Comparison of ENCODE assay signal across 10 cellular contexts in the genomic region with DNA sequence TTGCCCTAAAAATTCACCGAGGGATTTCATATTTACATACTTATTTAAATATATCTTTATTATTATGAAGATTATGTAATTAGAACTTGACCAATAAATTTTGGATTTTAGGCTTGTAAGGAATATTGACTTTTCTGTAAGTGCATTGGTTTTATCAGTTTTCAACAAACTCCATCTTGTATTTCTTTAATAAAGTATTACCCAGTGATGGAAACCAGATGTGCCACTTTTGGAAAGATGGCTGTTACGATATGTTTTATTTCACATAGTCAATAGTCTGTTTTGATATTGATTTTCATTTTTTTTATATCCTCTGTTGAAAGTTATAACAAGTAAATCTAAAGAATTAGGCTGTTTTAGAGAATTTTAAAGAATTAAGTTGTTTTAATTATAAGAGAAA. TPM values are rescaled to one million over a fixed set of nuclear protein-coding genes. Genes with fewer than 3 reads are reported as not detected.
DNase-seq lines count a peak whose midpoint lies in the region; ATAC-seq, FAIRE-seq and TF ChIP-seq lines count a peak whose summit lies in the region.
"Had no signal": no experiment of that assay in that cellular context is flagged by ENCODE, and none has a peak within 500 bp of the region (broad histone marks: within the 10 kb centered on the region; RNA-seq: fewer than 3 reads in every experiment).

No MANE protein-coding gene starts in this region.

- intact Hi-C loops in natural killer cell (cut with micrococcal nuclease) (no loop called here), kidney (cut with DNase I) (no loop called here)

- no peak overlapping the region for H3K27ac Mint-ChIP-seq in natural killer cell
- no peak overlapping the region for H3K27ac Mint-ChIP-seq in natural killer cell treated with Interleukin-12 subunit alpha and Interleukin-12 subunit beta and Interleukin-15 and Interleukin-18, amount 100 ng/mL, for 72 hours
- H3K27ac Mint-ChIP-seq in activated CD8-positive, alpha-beta T cell treated with anti-CD3 and anti-CD28 coated beads, Interleukin-2, amount 10 ng/mL, durations not matched to agents 7 days and 5 days: no peak overlapping the region

- H3K27ac ChIP-seq in kidney (ENCODE audit: low read depth in 2 of 2, low read length in 2 of 2): no peak overlapping the region

- no peaks in the 10 kb centered on the region for H3K27me3 Mint-ChIP-seq in natural killer cell (ENCODE audit: low read depth in 2 of 2)
- H3K27me3 Mint-ChIP-seq in natural killer cell treated with Interleukin-12 subunit alpha and Interleukin-12 subunit beta and Interleukin-15 and Interleukin-18, amount 100 ng/mL, for 72 hours: peaks cover 0 to 4% of the 10 kb centered on the region in 2 donors
- H3K27me3 Mint-ChIP-seq in activated CD8-positive, alpha-beta T cell treated with anti-CD3 and anti-CD28 coated beads, Interleukin-2, amount 10 ng/mL, durations not matched to agents 7 days and 5 days (ENCODE audit: low read depth): no peaks in the 10 kb centered on the region

- CTCF ChIA-PET in activated CD8-positive, alpha-beta T cell treated with anti-CD3 and anti-CD28 coated beads, Interleukin-2, amount 10 ng/mL, durations not matched to agents 7 days and 5 days (lab: Charles Lee): interaction anchor here (6.0 kb wide), 1 partner anchor 32 kb away, joined by 45 read pairs; no protein-coding TSS in a partner anchor

- ATAC-seq in natural killer cell: no peak
- ATAC-seq in natural killer cell treated with Interleukin-12 subunit alpha and Interleukin-12 subunit beta and Interleukin-15 and Interleukin-18, amount 100 ng/mL, for 72 hours: no peak
- ATAC-seq in activated CD8-positive, alpha-beta T cell treated with anti-CD3 and anti-CD28 coated beads, Interleukin-2, amount 10 ng/mL, durations not matched to agents 7 days and 5 days: no peak

- H3K9ac ChIP-seq in kidney (ENCODE audit: low read length in 2 of 2): no peak overlapping the region

- H3K9me3 ChIP-seq in kidney (ENCODE audit: control insufficient read depth in 1 of 2, low read length in 2 of 2): no peaks in the 10 kb centered on the region

- H3K4me1 Mint-ChIP-seq in natural killer cell: peaks cover 18% of the 10 kb centered on the region in 2 donors
- peaks cover 16% of the 10 kb centered on the region in 2 donors for H3K4me1 Mint-ChIP-seq in natural killer cell treated with Interleukin-12 subunit alpha and Interleukin-12 subunit beta and Interleukin-15 and Interleukin-18, amount 100 ng/mL, for 72 hours (ENCODE audit: low read depth in 2 of 2)
- H3K4me1 Mint-ChIP-seq in activated CD8-positive, alpha-beta T cell treated with anti-CD3 and anti-CD28 coated beads, Interleukin-2, amount 10 ng/mL, durations not matched to agents 7 days and 5 days (ENCODE audit: low read depth): peaks cover 21% of the 10 kb centered on the region

- POLR2A ChIA-PET in activated CD8-positive, alpha-beta T cell treated with anti-CD3 and anti-CD28 coated beads, Interleukin-2, amount 10 ng/mL, durations not matched to agents 7 days and 5 days (lab: Charles Lee): interaction anchor here (1.4 kb wide), 1 partner anchor 209 kb away, joined by 5 read pairs; a partner anchor contains a TSS

- peak overlapping the region; percentile 12 to 95 for H3K4me3 ChIP-seq in kidney (ENCODE audit: low read length in 2 of 2)

- DNase-seq in natural killer cell: no peak
- no peak for DNase-seq in natural killer cell treated with Interleukin-12 subunit alpha and Interleukin-12 subunit beta and Interleukin-15 and Interleukin-18, amount 100 ng/mL, for 72 hours (ENCODE audit: low spot score)
- no peak for DNase-seq in activated CD8-positive, alpha-beta T cell treated with anti-CD3 and anti-CD28 coated beads, Interleukin-2, amount 10 ng/mL, durations not matched to agents 7 days and 5 days
- DNase-seq in kidney: no peak
- no peak for DNase-seq in NCI-H2081 treated with DMSO at 0.1 percent for 48 hours (lab: John Stamatoyannopoulos, UW)
- DNase-seq in cerebellar nuclear complex (lab: John Stamatoyannopoulos, UW): no peak
- DNase-seq in KBM-7: no peak
- no peak for DNase-seq in GM10266 (ENCODE audit: extremely low spot score)
- DNase-seq: DMS53, SHP77 treated with DMSO at 0.1 percent for 48 hours had no signal

- no peaks in the 10 kb centered on the region for H3K36me3 Mint-ChIP-seq in natural killer cell
- peaks cover 5% of the 10 kb centered on the region for H3K36me3 Mint-ChIP-seq in natural killer cell treated with Interleukin-12 subunit alpha and Interleukin-12 subunit beta and Interleukin-15 and Interleukin-18, amount 100 ng/mL, for 72 hours
- peaks cover 16% of the 10 kb centered on the region for H3K36me3 Mint-ChIP-seq in activated CD8-positive, alpha-beta T cell treated with anti-CD3 and anti-CD28 coated beads, Interleukin-2, amount 10 ng/mL, durations not matched to agents 7 days and 5 days (ENCODE audit: low read depth)

- H3K9me3 Mint-ChIP-seq in natural killer cell: peaks cover 0 to 4% of the 10 kb centered on the region in 2 donors
- no peaks in the 10 kb centered on the region for H3K9me3 Mint-ChIP-seq in natural killer cell treated with Interleukin-12 subunit alpha and Interleukin-12 subunit beta and Interleukin-15 and Interleukin-18, amount 100 ng/mL, for 72 hours
- H3K9me3 Mint-ChIP-seq in activated CD8-positive, alpha-beta T cell treated with anti-CD3 and anti-CD28 coated beads, Interleukin-2, amount 10 ng/mL, durations not matched to agents 7 days and 5 days (ENCODE audit: insufficient read depth): peaks cover 9% of the 10 kb centered on the region

- no peaks in the 10 kb centered on the region for H3K36me3 ChIP-seq in kidney (ENCODE audit: control insufficient read depth in 1 of 2, insufficient read depth in 2 of 2, low read length in 2 of 2)

- TF ChIP-seq CTCF in natural killer cell (IDR thresholded peaks at IDR 0.05) (no peak), kidney (IDR thresholded peaks at IDR 0.05; ENCODE audit: borderline replicate concordance, extremely low read depth, insufficient read depth) (no peak), GM10266 (IDR thresholded peaks at IDR 0.05; ENCODE audit: control insufficient read depth, insufficient read depth, low read depth, missing control alignments) (no peak)

- H3K4me3 Mint-ChIP-seq in natural killer cell: peak overlapping the region; percentile 96
- no peak overlapping the region for H3K4me3 Mint-ChIP-seq in natural killer cell treated with Interleukin-12 subunit alpha and Interleukin-12 subunit beta and Interleukin-15 and Interleukin-18, amount 100 ng/mL, for 72 hours
- peak overlapping the region; percentile 90 for H3K4me3 Mint-ChIP-seq in activated CD8-positive, alpha-beta T cell treated with anti-CD3 and anti-CD28 coated beads, Interleukin-2, amount 10 ng/mL, durations not matched to agents 7 days and 5 days

- peaks cover 0 to 2% of the 10 kb centered on the region in 2 donors for H3K4me1 ChIP-seq in kidney (ENCODE audit: control insufficient read depth in 1 of 2, insufficient read depth in 1 of 2, low read depth in 1 of 2, low read length in 2 of 2)

- in situ Hi-C loops in KBM-7 (cut with MboI; ENCODE audit: low pct_unique_long_range_greater_than_20kb, low sequenced_read_pairs): no loop called here

- peak; percentile 41 for FAIRE-seq in kidney (lab: Jason Lieb, UNC)

RNA-seq across cellular contexts. Expression of a gene that starts 1.8 kb away (rescaled TPM):
- 100 to 1,000 TPM in 1 of 3 donors, 10 to 100 TPM in 2; 80.0 to 100 (median 86.7) TPM for total RNA-seq in natural killer cell
- 10 to 100 TPM; 80.1 to 89.9 TPM for total RNA-seq in natural killer cell treated with Interleukin-12 subunit alpha and Interleukin-12 subunit beta and Interleukin-15 and Interleukin-18, amount 100 ng/mL, for 72 hours
- 10 to 100 TPM; 40.0 to 46.6 TPM for total RNA-seq in activated CD8-positive, alpha-beta T cell treated with anti-CD3 and anti-CD28 coated beads, Interleukin-2, amount 10 ng/mL, durations not matched to agents 7 days and 5 days
- total RNA-seq in kidney: 57.9 TPM
- polyA plus RNA-seq in kidney (ENCODE audit: insufficient read depth, low read depth, low replicate concordance): 11.6 TPM
